22 cellular contexts compared by ENCODE assay signal in genomic region chr9:83636813-83637212, GRCh38.
"Had no signal": no experiment of that assay in that cellular context is flagged by ENCODE, and none has a peak within 500 bp of the region (broad histone marks: within the 10 kb centered on the region; RNA-seq: fewer than 3 reads in every experiment).

No MANE protein-coding gene starts in this region.

- H3K4me3 ChIP-seq: gastroesophageal sphincter, neural progenitor cell, spleen, thyroid gland, upper lobe of right lung had no signal

- ATAC-seq: activated CD8-positive, alpha-beta memory T cell treated with anti-CD3 and anti-CD28 coated beads, Interleukin-2, amount 10 ng/mL, durations not matched to agents 7 days and 5 days; gastroesophageal sphincter; left ventricle myocardium superior; naive thymus-derived CD8-positive, alpha-beta T cell; stimulated activated naive CD8-positive, alpha-beta T cell treated with anti-CD3 and anti-CD28 coated beads, Interleukin-15, Interleukin-2, amounts not matched to agents 100 U/mL and 50 U/mL, for 24 hours; upper lobe of right lung had no signal

- H3K9me3 ChIP-seq: gastroesophageal sphincter, spleen, thyroid gland, upper lobe of right lung had no signal

- H3K4me1 ChIP-seq: gastroesophageal sphincter, spleen, thyroid gland, upper lobe of right lung had no signal

- DNase-seq: activated B cell treated with CpG ODN at 0.5 μM for 24 hours; activated CD4-positive, alpha-beta memory T cell treated with anti-CD3 and anti-CD28 coated beads, Interleukin-2, amount 10 ng/mL, durations not matched to agents 7 days and 5 days; activated CD4-positive, alpha-beta T cell treated with anti-CD3 and anti-CD28 coated beads for 48 hours; activated CD8-positive, alpha-beta memory T cell treated with anti-CD3 and anti-CD28 coated beads, Interleukin-2, amount 10 ng/mL, durations not matched to agents 7 days and 5 days; activated gamma-delta T cell treated with Interleukin-2 at 50 U/mL for 16 hours; activated T-cell treated with anti-CD3 and anti-CD28 coated beads for 4 hours; anterior cingulate cortex; head of caudate nucleus; hypothalamus; left ventricle myocardium superior; mammary epithelial cell; naive thymus-derived CD8-positive, alpha-beta T cell; spleen; stimulated activated CD4-positive, alpha-beta T cell treated with anti-CD3 and anti-CD28 coated beads, Interleukin-4, amount 100 ng/mL, for 1 hour; stimulated activated naive CD8-positive, alpha-beta T cell treated with anti-CD3 and anti-CD28 coated beads, Interleukin-15, Interleukin-2, amounts not matched to agents 100 U/mL and 50 U/mL, for 24 hours; substantia nigra; T1000; thyroid gland; upper lobe of right lung had no signal

- H3K27me3 ChIP-seq: gastroesophageal sphincter, neural progenitor cell, spleen, thyroid gland, upper lobe of right lung had no signal

- H3K36me3 ChIP-seq: neural progenitor cell, thyroid gland, upper lobe of right lung had no signal

- H3K27ac ChIP-seq: epithelial cell of prostate, gastroesophageal sphincter, neural progenitor cell, spleen, thyroid gland, upper lobe of right lung had no signal
